In genomic region chr16:2008631-2009301, GRCh38 we compare ENCODE assay signal across 6 cellular contexts. TPM values are rescaled to one million over a fixed set of nuclear protein-coding genes. Genes with fewer than 3 reads are reported as not detected.
DNase-seq lines count a peak whose midpoint lies in the region; ATAC-seq and TF ChIP-seq lines count a peak whose summit lies in the region.

No MANE protein-coding gene starts in this region.

- H3K27ac Mint-ChIP-seq in GM23338 (no peak overlapping the region; the same call in 1 of the 2 replicates), glutamatergic neuron (ENCODE audit: unreplicated experiment) (peak overlapping the region; percentile 84)

- H3K27ac ChIP-seq in GM23338 (ENCODE audit: low read depth) (0 out of 2 replicates have a peak overlapping the region, but pooled peaks have one; percentile 45), RWPE1 (peak overlapping the region; percentile 98), testis (peak overlapping the region in 1 of 2 donors; percentile 72)

- no peaks in the 10 kb centered on the region for H3K27me3 ChIP-seq in GM23338 (ENCODE audit: insufficient read depth)
- no peaks in the 10 kb centered on the region for H3K27me3 ChIP-seq in testis

- H3K4me1 ChIP-seq in GM23338 (ENCODE audit: insufficient read depth), result peaks cover 22% of the 10 kb centered on the region
- peaks cover 44% of the 10 kb centered on the region for H3K4me1 ChIP-seq in testis

- no peaks in the 10 kb centered on the region for H3K9me3 Mint-ChIP-seq in GM23338
- H3K9me3 Mint-ChIP-seq in glutamatergic neuron (ENCODE audit: unreplicated experiment), result peaks cover 10% of the 10 kb centered on the region

- H3K4me3 ChIP-seq in GM23338, result peak overlapping the region; percentile 91
- H3K4me3 ChIP-seq in testis, result peak overlapping the region; percentile 80 to 83

- H3K4me1 Mint-ChIP-seq in GM23338 (peaks cover 37% of the 10 kb centered on the region), glutamatergic neuron (ENCODE audit: low read depth, unreplicated experiment) (peaks cover 20% of the 10 kb centered on the region)

- WGBS in testis, 2 donors, result 2 to 5% methylated on average over 17 to 26 of the region's 29 CpGs

- POLR2A ChIA-PET in RWPE1 (lab: Yijun Ruan, JAX; ENCODE audit: low non-redundant PET), result interaction anchor here (0.5 to 1.2 kb wide), 6 partner anchors 14 to 147 kb away, joined by 3 to 8 read pairs (median 3); partner anchors contain the start of genes NTHL1, RPS2, TRAF7 and TSC2

- ATAC-seq in GM23338 (no peak), GM21390 (IDR thresholded peaks at IDR 0.05; ENCODE audit: unreplicated experiment) (no peak)

- H3K4me3 Mint-ChIP-seq in GM23338, result peak overlapping the region; percentile 74
- peak overlapping the region; percentile 92 for H3K4me3 Mint-ChIP-seq in glutamatergic neuron (ENCODE audit: unreplicated experiment)

- peak overlapping the region; percentile 97 for H3K4me2 ChIP-seq in GM23338

- H3K36me3 Mint-ChIP-seq in GM23338 (ENCODE audit: low read depth) (peaks cover 11% of the 10 kb centered on the region), glutamatergic neuron (ENCODE audit: unreplicated experiment) (peaks cover 4% of the 10 kb centered on the region)

- no peaks in the 10 kb centered on the region for H3K9me2 ChIP-seq in GM23338 (ENCODE audit: insufficient read depth)

- peaks cover 23% of the 10 kb centered on the region; the same call in 1 of the 2 replicates for H3F3A ChIP-seq in GM23338 (replicated peaks; ENCODE audit: low read depth)

- H2AFZ ChIP-seq in GM23338, result no peak overlapping the region

- DNase-seq in GM23338 (ENCODE audit: low spot score) (no peak), RWPE1 (ENCODE audit: low spot score) (no peak), glutamatergic neuron (no peak), testis (no peak), putamen (ENCODE audit: low spot score) (no peak)

- H4K20me1 ChIP-seq in GM23338 (replicated peaks; ENCODE audit: insufficient read depth), result peaks cover 36% of the 10 kb centered on the region

- H3K36me3 ChIP-seq in GM23338 (ENCODE audit: insufficient read depth), result no peaks in the 10 kb centered on the region
- H3K36me3 ChIP-seq in testis (ENCODE audit: low read depth, missing control alignments), result no peaks in the 10 kb centered on the region

- CTCF ChIA-PET in RWPE1 (lab: Yijun Ruan, JAX), result interaction anchor here (0.6 kb wide), 1 partner anchor 41 kb away, joined by 4 read pairs; no protein-coding TSS in a partner anchor

- intact Hi-C loops in testis (cut with DNase I; ENCODE audit: low total_unique reads), result no loop called here

- TF ChIP-seq CTCF in GM23338 (conservative IDR thresholded peaks at IDR 0.05; ENCODE audit: low read depth in 2 of 2) (no peak), RWPE1 (conservative IDR thresholded peaks at IDR 0.05; ENCODE audit: low read depth) (no peak), glutamatergic neuron (IDR thresholded peaks at IDR 0.05; ENCODE audit: partially characterized antibody, unreplicated experiment) (no peak), testis (IDR thresholded peaks at IDR 0.05) (no peak)

- H3K79me2 ChIP-seq in GM23338 (replicated peaks; ENCODE audit: insufficient read depth), result peaks cover 37% of the 10 kb centered on the region

- H3K27me3 Mint-ChIP-seq in GM23338 (ENCODE audit: insufficient read depth, low read depth, poor library complexity) (peaks cover 15% of the 10 kb centered on the region), glutamatergic neuron (ENCODE audit: unreplicated experiment) (peaks cover 16% of the 10 kb centered on the region)

- TF ChIP-seq POLR2A in testis (IDR thresholded peaks at IDR 0.05), result no peak

- H3K9me3 ChIP-seq in testis, result no peaks in the 10 kb centered on the region

TF ChIP-seq in GM23338, 12 proteins besides CTCF, POLR2A, EP300 and RAD21 (continues in another document):
- TF ChIP-seq JUNB (IDR thresholded peaks at IDR 0.05; ENCODE audit: unreplicated experiment) (no peak), ETS1 (IDR thresholded peaks at IDR 0.05) (no peak), ZNF331 (CRISPR knock-in tag; IDR thresholded peaks at IDR 0.05; ENCODE audit: low read depth) (no peak), NANOG (IDR thresholded peaks at IDR 0.05; ENCODE audit: borderline replicate concordance) (no peak)

RNA-seq across cellular contexts. Expression of gene ZNF598, which starts 0.9 kb away (rescaled TPM):
- 31.7 and 48.6 TPM in 2 replicates for total RNA-seq in GM23338 (2014; rRNA removed; shearing (Covaris generic))
- polyA plus RNA-seq in GM23338 (2016; fragmentation: Nextera tagmentation; extraction: Ambion mirVana), result 8.5 and 10.2 TPM in 2 replicates
- total RNA-seq in glutamatergic neuron (ENCODE audit: unreplicated experiment), result 90.4 TPM
- 10 to 100 TPM; 80.4 to 94.6 TPM for total RNA-seq in testis
- 46.3 TPM for polyA plus RNA-seq in testis (ENCODE audit: insufficient read depth, low read depth, low replicate concordance)

RNA-seq across cellular contexts. Expression of gene NPW, which starts 10.8 kb away (rescaled TPM):
- total RNA-seq in GM23338 (2014; rRNA removed; shearing (Covaris generic)), result 1.9 and 4.5 TPM in 2 replicates
- polyA plus RNA-seq in GM23338 (2016; fragmentation: Nextera tagmentation; extraction: Ambion mirVana) (37.0 and 37.6 TPM in 2 replicates), testis (ENCODE audit: insufficient read depth, low read depth, low replicate concordance) (3.9 TPM)
- total RNA-seq in glutamatergic neuron (ENCODE audit: unreplicated experiment) (0.91 TPM), testis (1 to 10 TPM; 7.3 to 8.2 TPM)

RNA-seq across cellular contexts. Expression of gene NHERF2, which starts 17.9 kb away (rescaled TPM):
- total RNA-seq in GM23338 (2014; rRNA removed; shearing (Covaris generic)), result 15.4 and 16.5 TPM in 2 replicates
- polyA plus RNA-seq in GM23338 (2016; fragmentation: Nextera tagmentation; extraction: Ambion mirVana) (12.0 and 21.0 TPM in 2 replicates), testis (ENCODE audit: insufficient read depth, low read depth, low replicate concordance) (50.6 TPM)
- total RNA-seq in glutamatergic neuron (ENCODE audit: unreplicated experiment) (22.3 TPM), testis (10 to 100 TPM; 54.1 to 59.9 TPM)

RNA-seq across cellular contexts. Expression of gene SYNGR3, which starts 19.0 kb away (rescaled TPM):
- 72.2 and 77.7 TPM in 2 replicates for total RNA-seq in GM23338 (2014; rRNA removed; shearing (Covaris generic))
- polyA plus RNA-seq in GM23338 (2016; fragmentation: Nextera tagmentation; extraction: Ambion mirVana) (44.7 and 45.4 TPM in 2 replicates), testis (ENCODE audit: insufficient read depth, low read depth, low replicate concordance) (10.0 TPM)
- total RNA-seq in glutamatergic neuron (ENCODE audit: unreplicated experiment) (45.7 TPM), testis (10 to 100 TPM; 20.9 to 33.5 TPM)

RNA-seq across cellular contexts. Expression of gene GFER, which starts 24.8 kb away (rescaled TPM):
- 40.1 and 53.2 TPM in 2 replicates for total RNA-seq in GM23338 (2014; rRNA removed; shearing (Covaris generic))
- 64.5 and 68.5 TPM in 2 replicates for polyA plus RNA-seq in GM23338 (2016; fragmentation: Nextera tagmentation; extraction: Ambion mirVana)
- total RNA-seq in glutamatergic neuron (ENCODE audit: unreplicated experiment), result 26.0 TPM
- 10 to 100 TPM; 25.7 to 25.8 TPM for total RNA-seq in testis
- 40.0 TPM for polyA plus RNA-seq in testis (ENCODE audit: insufficient read depth, low read depth, low replicate concordance)
